22 cellular contexts compared by ENCODE assay signal in genomic region chr2:155583674-155584195, GRCh38.
"Had no signal": no experiment of that assay in that cellular context is flagged by ENCODE, and none has a peak within 500 bp of the region (broad histone marks: within the 10 kb centered on the region; RNA-seq: fewer than 3 reads in every experiment).

No MANE protein-coding gene starts in this region.

- H3K27me3 Mint-ChIP-seq: naive B cell, type B pancreatic cell had no signal

- H3K9me3 Mint-ChIP-seq: type B pancreatic cell had no signal

- H3K4me1 ChIP-seq: colonic mucosa, esophagus squamous epithelium, parathyroid adenoma, psoas muscle, spleen, suprapubic skin, thyroid gland, vagina had no signal

- H3K27ac ChIP-seq: colonic mucosa, esophagus squamous epithelium, parathyroid adenoma, psoas muscle, spleen, suprapubic skin, thyroid gland, vagina had no signal

- H3K27me3 ChIP-seq: colonic mucosa, esophagus squamous epithelium, spleen, suprapubic skin, thyroid gland, vagina had no signal

- H3K4me1 Mint-ChIP-seq: naive B cell, nephron had no signal

- H3K4me3 ChIP-seq: colonic mucosa, esophagus squamous epithelium, psoas muscle, spleen, suprapubic skin, thyroid gland, vagina had no signal

- H3K27ac Mint-ChIP-seq: naive B cell, nephron, type B pancreatic cell had no signal

- DNase-seq: colonic mucosa; dermis blood vessel endothelial cell; esophagus squamous epithelium; foreskin fibroblast; kidney glomerular epithelial cell; mesendoderm; naive B cell; occipital lobe; psoas muscle; retina; spleen; stimulated activated CD4-positive, alpha-beta T cell treated with anti-CD3 and anti-CD28 coated beads, Interleukin-15, amount 100 ng/mL, for 24 hours; stimulated activated CD4-positive, alpha-beta T cell treated with anti-CD3 and anti-CD28 coated beads, Interleukin-1b, Interleukin-23, amount 100 ng/mL, for 48 hours; stimulated activated CD4-positive, alpha-beta T cell treated with anti-CD3 and anti-CD28 coated beads, Interleukin-4, amount 100 ng/mL, for 24 hours; stimulated activated naive CD4-positive, alpha-beta T cell; thyroid gland had no signal

- H3K4me3 Mint-ChIP-seq: naive B cell, nephron, type B pancreatic cell had no signal

- H3K36me3 ChIP-seq: colonic mucosa, esophagus squamous epithelium, spleen, suprapubic skin, thyroid gland, vagina had no signal

- H3K9me3 ChIP-seq: colonic mucosa, esophagus squamous epithelium, psoas muscle, suprapubic skin, thyroid gland, vagina had no signal

- ATAC-seq: psoas muscle, sciatic nerve had no signal
